ENCODE assay signal across 12 cellular contexts in genomic region chr17:40862985-40863733, GRCh38. TPM values are rescaled to one million over a fixed set of nuclear protein-coding genes. Genes with fewer than 3 reads are reported as not detected.
A peak's percentile ranks its signal among the peaks of the same experiment; 100 is the strongest.
DNase-seq lines count a peak whose midpoint lies in the region; ATAC-seq, FAIRE-seq and TF ChIP-seq lines count a peak whose summit lies in the region.
"Had no signal": no experiment of that assay in that cellular context is flagged by ENCODE, and none has a peak within 500 bp of the region (broad histone marks: within the 10 kb centered on the region; RNA-seq: fewer than 3 reads in every experiment).

No MANE protein-coding gene starts in this region.

- no peak overlapping the region for H3K4me3 ChIP-seq in HFF-Myc (replicated peaks; ENCODE audit: low read depth, low read length)
- no peak overlapping the region for H3K4me3 ChIP-seq in bronchial epithelial cell (ENCODE audit: low read depth, low read length)
- no peak overlapping the region for H3K4me3 ChIP-seq in mesenchymal stem cell (ENCODE audit: insufficient read depth in 1 of 2, low read depth in 1 of 2, low read length in 2 of 2)

- no peak overlapping the region for H3K4me2 ChIP-seq in mesenchymal stem cell (ENCODE audit: low read length, poor library complexity, severe bottlenecking)

- H2BK15ac ChIP-seq in mesenchymal stem cell (ENCODE audit: low read depth, poor library complexity, severe bottlenecking): no peak overlapping the region

- H3K9me3 ChIP-seq in mesenchymal stem cell (ENCODE audit: control insufficient read depth, low read length): no peaks in the 10 kb centered on the region

- DNase-seq in ELF-1 (ENCODE audit: low read depth, low spot score): peak; percentile 80
- DNase-seq in HFF-Myc (ENCODE audit: extremely low read depth, low read depth): no peak
- DNase-seq in bronchial epithelial cell (ENCODE audit: low read depth): no peak
- peak; percentile 15 for DNase-seq in mesenchymal stem cell
- DNase-seq in globus pallidus (ENCODE audit: low spot score): no peak
- DNase-seq in RWPE1 (ENCODE audit: low spot score): no peak
- no peak for DNase-seq in Right ventricle myocardium inferior (ENCODE audit: missing footprints)
- DNase-seq: DMS79 had no signal

- H2AFZ ChIP-seq in mesenchymal stem cell (ENCODE audit: low read depth, low read length): no peak overlapping the region

- 63% methylated on average over 35 of the region's 39 CpGs for WGBS in mesenchymal stem cell

- H2AK5ac ChIP-seq in mesenchymal stem cell (ENCODE audit: low read length, severe bottlenecking): no peak overlapping the region

- intact Hi-C loops in Right ventricle myocardium inferior (cut with DNase I): no loop called here

- H3K36me3 ChIP-seq in bronchial epithelial cell (ENCODE audit: control insufficient read depth, insufficient read depth, low read length) (no peaks in the 10 kb centered on the region), mesenchymal stem cell (ENCODE audit: control insufficient read depth in 1 of 2, insufficient read depth in 2 of 2, low read depth in 1 of 2, low read length in 2 of 2) (no peaks in the 10 kb centered on the region)

- H3K79me1 ChIP-seq in mesenchymal stem cell (replicated peaks; ENCODE audit: low read length, poor library complexity, severe bottlenecking): no peaks in the 10 kb centered on the region

- no peak overlapping the region for H3K9ac ChIP-seq in mesenchymal stem cell (ENCODE audit: low read length)

- H2BK12ac ChIP-seq in mesenchymal stem cell (ENCODE audit: low read length in 2 of 2): no peak overlapping the region

- no peak for ATAC-seq in GM21786 (IDR thresholded peaks at IDR 0.05; ENCODE audit: unreplicated experiment)
- no peak for ATAC-seq in Right ventricle myocardium inferior
- ATAC-seq: left lobe of liver had no signal

- H3K14ac ChIP-seq in mesenchymal stem cell (ENCODE audit: low read length in 2 of 2): no peak overlapping the region

- no peak overlapping the region for H4K91ac ChIP-seq in mesenchymal stem cell (ENCODE audit: low read length)

- H3K4ac ChIP-seq in mesenchymal stem cell (ENCODE audit: low read depth in 1 of 2, low read length in 2 of 2): no peak overlapping the region

- H4K8ac ChIP-seq in mesenchymal stem cell (ENCODE audit: low read length): no peak overlapping the region

- CTCF ChIA-PET in RWPE1 (lab: Yijun Ruan, JAX): interaction anchor here (0.6 to 1.0 kb wide), 3 partner anchors 8 to 786 kb away, joined by 3 to 6 read pairs (median 3); no protein-coding TSS in a partner anchor

- H3K23ac ChIP-seq in mesenchymal stem cell (ENCODE audit: low read length in 2 of 2): no peak overlapping the region

- TF ChIP-seq CTCF in HFF-Myc (IDR thresholded peaks at IDR 0.05; ENCODE audit: low read depth, low read length, missing control alignments) (peak; percentile 34), bronchial epithelial cell (IDR thresholded peaks at IDR 0.05; ENCODE audit: insufficient read depth, low read length, severe bottlenecking) (peak; percentile 46), RWPE1 (conservative IDR thresholded peaks at IDR 0.05; ENCODE audit: low read depth) (no peak)

- H2BK5ac ChIP-seq in mesenchymal stem cell (ENCODE audit: low read depth, low read length, poor library complexity, severe bottlenecking): no peak overlapping the region

- peaks cover 4% of the 10 kb centered on the region for H3K4me1 ChIP-seq in mesenchymal stem cell (ENCODE audit: control insufficient read depth, insufficient read depth, low read depth, low read length)

- POLR2A ChIA-PET in RWPE1 (lab: Yijun Ruan, JAX; ENCODE audit: low non-redundant PET): no interaction called here

- H2BK120ac ChIP-seq in mesenchymal stem cell (ENCODE audit: low read depth, low read length): no peak overlapping the region

- no peak overlapping the region for H3K18ac ChIP-seq in mesenchymal stem cell (ENCODE audit: low read depth in 1 of 2, low read length in 2 of 2)

- no peak overlapping the region for H3K27ac ChIP-seq in mesenchymal stem cell (ENCODE audit: low read length, poor library complexity, severe bottlenecking)
- H3K27ac ChIP-seq in RWPE1: no peak overlapping the region
- H3K27ac ChIP-seq: VCaP had no signal

- H3K27me3 ChIP-seq in bronchial epithelial cell (ENCODE audit: control insufficient read depth, insufficient read depth, low read length) (no peaks in the 10 kb centered on the region), mesenchymal stem cell (ENCODE audit: control insufficient read depth in 1 of 2, insufficient read depth in 1 of 2, low read length in 2 of 2) (no peaks in the 10 kb centered on the region)

- peak; percentile 40 for FAIRE-seq in bronchial epithelial cell (lab: Jason Lieb, UNC)

RNA-seq across cellular contexts. Expression of gene KRT12, which starts 3.9 kb away (rescaled TPM):
- total RNA-seq in bronchial epithelial cell (not detected in 2 replicates), Right ventricle myocardium inferior (not detected)
- polyA plus RNA-seq in mesenchymal stem cell (2013, experiment 1 of 2): not detected
- polyA plus RNA-seq in mesenchymal stem cell (2013, experiment 2 of 2): not detected
- total RNA-seq: left lobe of liver had no signal
- polyA plus RNA-seq: adipose tissue had no signal

RNA-seq across cellular contexts. Expression of gene KRT20, which starts 21.9 kb away (rescaled TPM):
- total RNA-seq in bronchial epithelial cell: not detected in 2 replicates
- polyA plus RNA-seq in mesenchymal stem cell (2013, experiment 1 of 2): not detected
- polyA plus RNA-seq in mesenchymal stem cell (2013, experiment 2 of 2): not detected
- not detected for total RNA-seq in Right ventricle myocardium inferior

RNA-seq across cellular contexts. Expression of gene KRT10, which starts 40.7 kb away (rescaled TPM):
- total RNA-seq in bronchial epithelial cell (5.8 and 6.3 TPM in 2 replicates), Right ventricle myocardium inferior (48.0 TPM)
- polyA plus RNA-seq in mesenchymal stem cell (2013, experiment 1 of 2): 81.8 TPM
- 88.0 TPM for polyA plus RNA-seq in mesenchymal stem cell (2013, experiment 2 of 2)

Comparison
In these comparisons a context has a peak if more than half of its experiments do, and no peak if none do; other contexts are left out.
1. DNase-seq: peak in ELF-1 (single experiment) and mesenchymal stem cell (single experiment); none in HFF-Myc (single experiment), bronchial epithelial cell (single experiment), globus pallidus (single experiment), RWPE1 (single experiment) and Right ventricle myocardium inferior (single experiment).